In genomic region chr3:71207632-71208031, GRCh38 we compare ENCODE assay signal across 1 cellular context.
A peak's percentile ranks its signal among the peaks of the same experiment; 100 is the strongest.
TF ChIP-seq lines count a peak whose summit lies in the region.

No MANE protein-coding gene starts in this region.

TF ChIP-seq in K562, 482 proteins besides CTCF, POLR2A, EP300 and RAD21 (continued from another document and continues in another):
- TF ChIP-seq ZBTB49 (CRISPR knock-in tag; IDR thresholded peaks at IDR 0.05; ENCODE audit: borderline replicate concordance) (no peak), TAF7 (tag; IDR thresholded peaks at IDR 0.05) (no peak), NFE2 (IDR thresholded peaks at IDR 0.05; ENCODE audit: low read depth) (no peak), XRCC5 (IDR thresholded peaks at IDR 0.05; ENCODE audit: low read depth, low read length) (no peak), MYC (IDR thresholded peaks at IDR 0.05; ENCODE audit: low read depth, low read length) (peak; percentile 56; the same call in 1 of the 2 replicates), MYC (CRISPR knock-in tag; IDR thresholded peaks at IDR 0.05; ENCODE audit: borderline replicate concordance, low read depth) (no peak), ZNF146 (CRISPR knock-in tag; IDR thresholded peaks at IDR 0.05; ENCODE audit: unreplicated experiment) (no peak), HMGN3 (IDR thresholded peaks at IDR 0.05; ENCODE audit: borderline replicate concordance, extremely low read depth, insufficient read length, low read depth, low read length) (no peak), EZH2 (IDR thresholded peaks at IDR 0.05; ENCODE audit: borderline replicate concordance, low read depth, low read length) (no peak), MCM7 (IDR thresholded peaks at IDR 0.05) (no peak), RBM34 (IDR thresholded peaks at IDR 0.05; ENCODE audit: borderline replicate concordance, insufficient read depth, low read length) (no peak), ZNF830 (CRISPR knock-in tag; IDR thresholded peaks at IDR 0.05) (no peak), ZBTB40 (IDR thresholded peaks at IDR 0.05) (no peak), ZBTB40 (CRISPR knock-in tag; IDR thresholded peaks at IDR 0.05) (no peak), PBX2 (CRISPR knock-in tag; IDR thresholded peaks at IDR 0.05; ENCODE audit: low read depth) (no peak), PBX2 (tag; conservative IDR thresholded peaks at IDR 0.05; ENCODE audit: low read depth) (no peak), HINFP (tag; conservative IDR thresholded peaks at IDR 0.05; ENCODE audit: low read depth) (no peak), SOX6 (IDR thresholded peaks at IDR 0.05) (peak; percentile 83), BRCA1 (IDR thresholded peaks at IDR 0.05) (no peak), BRCA1 (CRISPR knock-in tag; IDR thresholded peaks at IDR 0.05) (no peak), BCOR (IDR thresholded peaks at IDR 0.05) (no peak), FOXA3 (CRISPR knock-in tag; conservative IDR thresholded peaks at IDR 0.05 in 1 of 2, IDR thresholded peaks at IDR 0.05 in 1 of 2) (no peak), MGA (IDR thresholded peaks at IDR 0.05) (peak; percentile 24; the same call in 1 of the 2 replicates), SPI1 (IDR thresholded peaks at IDR 0.05; ENCODE audit: borderline replicate concordance, low read depth, low read length) (no peak), CBFA2T2 (conservative IDR thresholded peaks at IDR 0.05) (peak; percentile 29), CBFA2T3 (IDR thresholded peaks at IDR 0.05) (peak; percentile 47; the same call in 1 of the 2 replicates), BHLHE40 (IDR thresholded peaks at IDR 0.05; ENCODE audit: low read length) (0 out of 2 replicates have a peak, but pooled peaks have one; percentile 36)
- TF ChIP-seq, protein P1, sequence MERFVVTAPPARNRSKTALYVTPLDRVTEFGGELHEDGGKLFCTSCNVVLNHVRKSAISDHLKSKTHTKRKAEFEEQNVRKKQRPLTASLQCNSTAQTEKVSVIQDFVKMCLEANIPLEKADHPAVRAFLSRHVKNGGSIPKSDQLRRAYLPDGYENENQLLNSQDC (CRISPR knock-in tag; IDR thresholded peaks at IDR 0.05), result no peak
